Comparison of ENCODE assay signal across 1 cellular context in genomic region chr14:67416085-67416484, GRCh38.
TF ChIP-seq lines count a peak whose summit lies in the region.

No MANE protein-coding gene starts in this region.

TF ChIP-seq in liver, 16 proteins besides CTCF, POLR2A, EP300 and RAD21 (continued from another document):
- TF ChIP-seq REST (IDR thresholded peaks at IDR 0.05) (no peak), YY1 (IDR thresholded peaks at IDR 0.05) (no peak)
